8 cellular contexts compared by ENCODE assay signal in the genomic region with DNA sequence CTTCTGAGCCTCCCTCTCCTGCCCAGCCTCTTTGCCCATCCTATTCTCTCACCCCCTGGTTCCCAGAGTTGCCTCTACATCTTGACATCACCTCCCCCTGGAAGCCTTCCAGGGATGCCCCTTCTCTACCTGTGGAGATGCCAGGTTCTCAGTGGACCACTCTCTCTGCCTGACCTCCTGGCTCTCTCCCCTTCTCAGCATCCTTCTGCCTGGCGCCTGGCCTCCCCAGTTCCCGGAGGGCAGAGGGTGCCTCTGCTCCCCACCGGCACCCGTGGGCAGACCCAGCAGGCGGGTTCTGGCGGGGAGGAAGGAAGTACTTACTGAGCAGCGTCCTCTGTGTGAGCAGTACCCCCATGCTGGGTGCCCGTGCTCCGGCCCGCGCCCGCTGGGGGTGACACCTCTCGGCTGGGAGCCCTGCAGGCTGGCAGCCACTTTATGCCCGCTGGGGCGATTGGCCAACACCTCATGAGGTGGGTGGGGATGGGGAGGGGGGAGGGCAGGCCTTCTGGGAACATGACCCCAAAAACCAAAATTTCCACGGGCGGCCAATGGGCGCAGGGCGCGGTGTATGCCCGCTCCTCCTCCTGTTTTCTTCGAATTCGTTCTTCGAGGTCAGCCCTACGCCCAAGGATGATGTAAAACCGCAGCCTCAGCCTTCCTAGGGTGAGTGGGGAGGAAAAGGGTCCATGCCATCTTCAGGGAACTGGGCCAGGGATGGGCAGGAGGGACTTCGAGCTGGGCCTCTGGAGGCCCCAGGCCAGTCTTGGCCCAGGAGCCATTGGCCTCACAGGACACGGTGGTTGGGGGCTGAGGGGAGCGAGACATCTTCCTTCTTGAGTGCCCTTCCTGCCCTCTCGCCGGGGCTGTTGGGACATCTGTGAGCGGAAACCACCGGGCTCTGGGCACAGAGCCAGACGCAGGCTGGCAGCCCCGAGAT. TPM values are rescaled to one million over a fixed set of nuclear protein-coding genes. Genes with fewer than 3 reads are reported as not detected.
A peak's percentile ranks its signal among the peaks of the same experiment; 100 is the strongest.
DNase-seq lines count a peak whose midpoint lies in the region; ATAC-seq lines count a peak whose summit lies in the region.

Gene OSM (minus strand): TSS at position 407 of the 937 bp plus-strand sequence. CDS start 52 bp downstream, at position 355.

- H2AFZ ChIP-seq in GM23248: no peak within 1 kb of the TSS

- in situ Hi-C loops in GM23248 (cut with MboI): no loop called here

- H3K4me3 ChIP-seq in skeletal muscle tissue (ENCODE audit: low read length in 3 of 3): peak within 1 kb of the TSS in 2 of 3 donors; percentile 23 to 40
- H3K4me3 ChIP-seq in GM23248: no peak within 1 kb of the TSS

- H3K27ac ChIP-seq in skeletal muscle tissue (ENCODE audit: low read depth, low read length) (peak within 1 kb of the TSS; percentile 51), GM23248 (no peak within 1 kb of the TSS)

- H3K27me3 ChIP-seq in skeletal muscle tissue (ENCODE audit: control insufficient read depth in 3 of 3, insufficient read depth in 3 of 3, low read length in 3 of 3) (peaks cover 0 to 14% (median 13%) of the 10 kb centered on the region in 3 donors), GM23248 (replicated peaks; ENCODE audit: insufficient read depth) (no peaks in the 10 kb centered on the region)

- no peak within 1 kb of the TSS for H3K4me2 ChIP-seq in GM23248 (ENCODE audit: unreplicated experiment)

- H3F3A ChIP-seq in GM23248 (ENCODE audit: insufficient read depth): no peaks in the 10 kb centered on the region

- H4K20me1 ChIP-seq in GM23248 (ENCODE audit: insufficient read depth): no peaks in the 10 kb centered on the region

- no peaks in the 10 kb centered on the region for H3K9me2 ChIP-seq in GM23248 (ENCODE audit: insufficient read depth)

- peak; percentile 5 for ATAC-seq in GM21423 (IDR thresholded peaks at IDR 0.05; ENCODE audit: unreplicated experiment)
- no peak for ATAC-seq in HG03095 (IDR thresholded peaks at IDR 0.05; ENCODE audit: unreplicated experiment)

- DNase-seq in UCSD-AML1 (lab: John Stamatoyannopoulos, UW; ENCODE audit: unreplicated experiment): peak; percentile 89
- DNase-seq in dermis blood vessel endothelial cell: peak; percentile 32
- DNase-seq in NCI-H1930 (lab: John Stamatoyannopoulos, UW): no peak
- no peak for DNase-seq in DMS 273 treated with DMSO at 0.1 percent for 48 hours (lab: John Stamatoyannopoulos, UW)
- no peak for DNase-seq in GM23248

- peak within 1 kb of the TSS in 2 of 3 donors; percentile 16 to 32 for H3K9ac ChIP-seq in skeletal muscle tissue (ENCODE audit: low read depth in 1 of 3, low read length in 3 of 3)
- no peak within 1 kb of the TSS for H3K9ac ChIP-seq in GM23248

- WGBS in GM23248 (ENCODE audit: low coverage in 1 of 2, low lambda C conversion rate in 2 of 2, missing lambda C conversion rate in 2 of 2), 2 experiments: 73 to 82% methylated on average over 24 to 35 of the region's 35 CpGs

- H3K9me3 ChIP-seq in skeletal muscle tissue (ENCODE audit: control insufficient read depth in 3 of 3, low read length in 3 of 3) (no peaks in the 10 kb centered on the region), GM23248 (ENCODE audit: low read depth) (no peaks in the 10 kb centered on the region)

- H3K4me1 ChIP-seq in skeletal muscle tissue (ENCODE audit: control insufficient read depth in 3 of 3, insufficient read depth in 3 of 3, low read length in 3 of 3) (peaks cover 0 to 12% (median 2%) of the 10 kb centered on the region in 3 donors), GM23248 (ENCODE audit: insufficient read depth) (peaks cover 4% of the 10 kb centered on the region; the same call in 1 of the 2 replicates)

- no peaks in the 10 kb centered on the region for H3K79me2 ChIP-seq in GM23248 (ENCODE audit: insufficient read depth)

- H3K36me3 ChIP-seq in skeletal muscle tissue (ENCODE audit: control insufficient read depth in 3 of 3, insufficient read depth in 3 of 3, low read length in 3 of 3) (no peaks in the 10 kb centered on the region), GM23248 (ENCODE audit: low read depth) (no peaks in the 10 kb centered on the region)

RNA-seq across cellular contexts. Expression of gene OSM, which starts in this region (rescaled TPM):
- total RNA-seq in dermis blood vessel endothelial cell (not detected in 2 replicates), skeletal muscle tissue (0.52 TPM)
- not detected in 2 replicates for total RNA-seq in GM23248 (2014; rRNA removed; shearing (Covaris generic))
- polyA plus RNA-seq in GM23248 (2016; fragmentation: Nextera tagmentation; extraction: Ambion mirVana): not detected in 2 replicates

Comparison
In these comparisons a context has a peak if more than half of its experiments do, and no peak if none do; other contexts are left out.
1. Peak in DNase-seq in dermis blood vessel endothelial cell; RNA of the gene not detected or under 1 TPM.